1 cellular context compared by ENCODE assay signal in genomic region chr6:17011985-17012384, GRCh38.
TF ChIP-seq lines count a peak whose summit lies in the region.

No MANE protein-coding gene starts in this region.

TF ChIP-seq in K562, 482 proteins besides CTCF, POLR2A, EP300 and RAD21:
- TF ChIP-seq PRMT5 (CRISPR knock-in tag; IDR thresholded peaks at IDR 0.05) (no peak), SMC3 (conservative IDR thresholded peaks at IDR 0.05; ENCODE audit: insufficient read depth, low read depth, low read length) (0 out of 2 replicates have a peak, but pooled peaks have one; percentile 0)
